18 cellular contexts compared by ENCODE assay signal in genomic region chr2:120878970-120879369, GRCh38.
A peak's percentile ranks its signal among the peaks of the same experiment; 100 is the strongest.
DNase-seq lines count a peak whose midpoint lies in the region; ATAC-seq and TF ChIP-seq lines count a peak whose summit lies in the region.
"Had no signal": no experiment of that assay in that cellular context is flagged by ENCODE, and none has a peak within 500 bp of the region (broad histone marks: within the 10 kb centered on the region; RNA-seq: fewer than 3 reads in every experiment).

No MANE protein-coding gene starts in this region.

- H3K27ac Mint-ChIP-seq in activated T-helper 1 cell treated with anti-CD3 and anti-CD28 coated beads, Interleukin-12 subunit alpha, Interleukin-12 subunit beta, Interleukin-2, Interleukin-4 antibody, amounts not matched to agents 30 ng/mL and 10 ng/mL and 1 ng/mL, durations not matched to agents 14 hours and 24 hours and 36 hours: no peak overlapping the region
- H3K27ac Mint-ChIP-seq: activated CD8-positive, alpha-beta memory T cell treated with anti-CD3 and anti-CD28 coated beads, Interleukin-2, amount 10 ng/mL, durations not matched to agents 7 days and 5 days; activated naive CD8-positive, alpha-beta T cell treated with anti-CD3 and anti-CD28 coated beads for 36 hours; B cell; HFFc6; T-cell had no signal

- intact Hi-C loops in psoas muscle (cut with DNase I): loop anchor here in 1 of 2 donors (2.0 kb wide), 1 partner anchor 192 kb away; no protein-coding TSS in a partner anchor
- intact Hi-C loops in sigmoid colon (cut with DNase I): no loop called here
- intact Hi-C loops in activated T-helper 1 cell treated with anti-CD3 and anti-CD28 coated beads, Interleukin-12 subunit alpha, Interleukin-12 subunit beta, Interleukin-2, Interleukin-4 antibody, amounts not matched to agents 30 ng/mL and 10 ng/mL and 1 ng/mL, durations not matched to agents 14 hours and 24 hours and 36 hours (cut with micrococcal nuclease): no loop called here

- no peak overlapping the region for H3K4me3 ChIP-seq in psoas muscle
- H3K4me3 ChIP-seq in sigmoid colon: no peak overlapping the region
- H3K4me3 ChIP-seq: heart left ventricle, upper lobe of right lung had no signal

- in situ Hi-C loops in KBM-7 (cut with MboI; ENCODE audit: low pct_unique_long_range_greater_than_20kb, low sequenced_read_pairs): no loop called here

- TF ChIP-seq POLR2A in sigmoid colon (IDR thresholded peaks at IDR 0.05): no peak

- 34 to 59% (median 35%) methylated on average over 7 of the region's 7 CpGs for WGBS in psoas muscle, 3 donors
- 93 to 94% methylated on average over 7 of the region's 7 CpGs for WGBS in sigmoid colon, 2 donors

- H3K27me3 ChIP-seq in psoas muscle (ENCODE audit: insufficient read depth in 3 of 3, low read length in 2 of 3): no peaks in the 10 kb centered on the region
- H3K27me3 ChIP-seq in sigmoid colon: no peaks in the 10 kb centered on the region
- H3K27me3 ChIP-seq: heart left ventricle had no signal

- TF ChIP-seq EP300 in sigmoid colon (IDR thresholded peaks at IDR 0.05): no peak

- H3K4me3 Mint-ChIP-seq in activated T-helper 1 cell treated with anti-CD3 and anti-CD28 coated beads, Interleukin-12 subunit alpha, Interleukin-12 subunit beta, Interleukin-2, Interleukin-4 antibody, amounts not matched to agents 30 ng/mL and 10 ng/mL and 1 ng/mL, durations not matched to agents 14 hours and 24 hours and 36 hours: no peak overlapping the region
- H3K4me3 Mint-ChIP-seq: activated CD8-positive, alpha-beta memory T cell treated with anti-CD3 and anti-CD28 coated beads, Interleukin-2, amount 10 ng/mL, durations not matched to agents 7 days and 5 days; activated naive CD8-positive, alpha-beta T cell treated with anti-CD3 and anti-CD28 coated beads for 36 hours; B cell; HFFc6; T-cell had no signal

- H3K9me3 Mint-ChIP-seq in activated T-helper 1 cell treated with anti-CD3 and anti-CD28 coated beads, Interleukin-12 subunit alpha, Interleukin-12 subunit beta, Interleukin-2, Interleukin-4 antibody, amounts not matched to agents 30 ng/mL and 10 ng/mL and 1 ng/mL, durations not matched to agents 14 hours and 24 hours and 36 hours: no peaks in the 10 kb centered on the region
- H3K9me3 Mint-ChIP-seq: activated naive CD8-positive, alpha-beta T cell treated with anti-CD3 and anti-CD28 coated beads for 36 hours; HFFc6; T-cell had no signal

- H3K27me3 Mint-ChIP-seq in activated T-helper 1 cell treated with anti-CD3 and anti-CD28 coated beads, Interleukin-12 subunit alpha, Interleukin-12 subunit beta, Interleukin-2, Interleukin-4 antibody, amounts not matched to agents 30 ng/mL and 10 ng/mL and 1 ng/mL, durations not matched to agents 14 hours and 24 hours and 36 hours (ENCODE audit: insufficient read depth): no peaks in the 10 kb centered on the region
- H3K27me3 Mint-ChIP-seq: activated CD8-positive, alpha-beta memory T cell treated with anti-CD3 and anti-CD28 coated beads, Interleukin-2, amount 10 ng/mL, durations not matched to agents 7 days and 5 days had no signal

- H3K4me1 ChIP-seq in psoas muscle (peaks cover 33% of the 10 kb centered on the region), sigmoid colon (peaks cover 0 to 42% (median 36%) of the 10 kb centered on the region in 4 donors)
- H3K4me1 ChIP-seq: upper lobe of right lung had no signal

- no peaks in the 10 kb centered on the region for H3K36me3 ChIP-seq in psoas muscle (ENCODE audit: insufficient read depth in 1 of 2, low read depth in 1 of 2)
- no peaks in the 10 kb centered on the region for H3K36me3 ChIP-seq in sigmoid colon
- H3K36me3 ChIP-seq: heart left ventricle, upper lobe of right lung had no signal

- H3K9me3 ChIP-seq in psoas muscle (no peaks in the 10 kb centered on the region), sigmoid colon (no peaks in the 10 kb centered on the region)
- H3K9me3 ChIP-seq: heart left ventricle, upper lobe of right lung had no signal

- peak overlapping the region; percentile 31 for H3K27ac ChIP-seq in psoas muscle
- H3K27ac ChIP-seq in sigmoid colon: no peak overlapping the region
- H3K27ac ChIP-seq: heart left ventricle, upper lobe of right lung had no signal

- H3K4me1 Mint-ChIP-seq in activated T-helper 1 cell treated with anti-CD3 and anti-CD28 coated beads, Interleukin-12 subunit alpha, Interleukin-12 subunit beta, Interleukin-2, Interleukin-4 antibody, amounts not matched to agents 30 ng/mL and 10 ng/mL and 1 ng/mL, durations not matched to agents 14 hours and 24 hours and 36 hours (ENCODE audit: low read depth): no peaks in the 10 kb centered on the region
- H3K4me1 Mint-ChIP-seq: activated CD8-positive, alpha-beta memory T cell treated with anti-CD3 and anti-CD28 coated beads, Interleukin-2, amount 10 ng/mL, durations not matched to agents 7 days and 5 days; activated naive CD8-positive, alpha-beta T cell treated with anti-CD3 and anti-CD28 coated beads for 36 hours; B cell; T-cell had no signal

- ATAC-seq in psoas muscle: peak in 2 of 4 donors; percentile 4 to 7
- ATAC-seq: activated CD8-positive, alpha-beta memory T cell treated with anti-CD3 and anti-CD28 coated beads, Interleukin-2, amount 10 ng/mL, durations not matched to agents 7 days and 5 days; heart left ventricle; right cardiac atrium; T-cell; upper lobe of right lung had no signal

- DNase-seq in NCI-H2107 treated with DMSO at 0.1 percent for 48 hours (lab: John Stamatoyannopoulos, UW; ENCODE audit: unreplicated experiment) (peak; percentile 44), NCI-H2107 (lab: John Stamatoyannopoulos, UW) (no peak), NCI-H510A treated with DMSO at 0.1 percent for 48 hours (lab: John Stamatoyannopoulos, UW) (peak; percentile 46), globus pallidus (ENCODE audit: low spot score) (peak; percentile 24), psoas muscle (peak in 1 of 2 donors; percentile 50), sigmoid colon (no peak), KBM-7 (no peak)
- no peak for DNase-seq in activated T-helper 1 cell treated with anti-CD3 and anti-CD28 coated beads, Interleukin-12 subunit alpha, Interleukin-12 subunit beta, Interleukin-2, Interleukin-4 antibody, amounts not matched to agents 30 ng/mL and 10 ng/mL and 1 ng/mL, durations not matched to agents 14 hours and 24 hours and 36 hours (ENCODE audit: low spot score)
- DNase-seq: activated CD4-positive, alpha-beta T cell treated with anti-CD3 and anti-CD28 coated beads for 48 hours; activated CD8-positive, alpha-beta memory T cell treated with anti-CD3 and anti-CD28 coated beads, Interleukin-2, amount 10 ng/mL, durations not matched to agents 7 days and 5 days; activated naive CD8-positive, alpha-beta T cell treated with anti-CD3 and anti-CD28 coated beads for 36 hours; HFFc6; NCI-H146; right cardiac atrium; T-cell; upper lobe of right lung had no signal

- TF ChIP-seq CTCF in psoas muscle (IDR thresholded peaks at IDR 0.05) (no peak), sigmoid colon (IDR thresholded peaks at IDR 0.05) (no peak)

- no peaks in the 10 kb centered on the region for H3K36me3 Mint-ChIP-seq in activated T-helper 1 cell treated with anti-CD3 and anti-CD28 coated beads, Interleukin-12 subunit alpha, Interleukin-12 subunit beta, Interleukin-2, Interleukin-4 antibody, amounts not matched to agents 30 ng/mL and 10 ng/mL and 1 ng/mL, durations not matched to agents 14 hours and 24 hours and 36 hours (ENCODE audit: low read depth)
- H3K36me3 Mint-ChIP-seq: activated CD8-positive, alpha-beta memory T cell treated with anti-CD3 and anti-CD28 coated beads, Interleukin-2, amount 10 ng/mL, durations not matched to agents 7 days and 5 days; activated naive CD8-positive, alpha-beta T cell treated with anti-CD3 and anti-CD28 coated beads for 36 hours; T-cell had no signal

Comparison
In these comparisons a context has a peak if more than half of its experiments do, and no peak if none do; other contexts are left out.
1. DNase-seq: peak in NCI-H2107 treated with DMSO at 0.1 percent for 48 hours (single experiment), NCI-H510A treated with DMSO at 0.1 percent for 48 hours (single experiment) and globus pallidus (single experiment); none in NCI-H2107 (single experiment), sigmoid colon (single experiment), KBM-7 (single experiment) and activated T-helper 1 cell treated with anti-CD3 and anti-CD28 coated beads, Interleukin-12 subunit alpha, Interleukin-12 subunit beta, Interleukin-2, Interleukin-4 antibody, amounts not matched to agents 30 ng/mL and 10 ng/mL and 1 ng/mL, durations not matched to agents 14 hours and 24 hours and 36 hours (single experiment).